Comparison of ENCODE assay signal across 12 cellular contexts in the genomic region with DNA sequence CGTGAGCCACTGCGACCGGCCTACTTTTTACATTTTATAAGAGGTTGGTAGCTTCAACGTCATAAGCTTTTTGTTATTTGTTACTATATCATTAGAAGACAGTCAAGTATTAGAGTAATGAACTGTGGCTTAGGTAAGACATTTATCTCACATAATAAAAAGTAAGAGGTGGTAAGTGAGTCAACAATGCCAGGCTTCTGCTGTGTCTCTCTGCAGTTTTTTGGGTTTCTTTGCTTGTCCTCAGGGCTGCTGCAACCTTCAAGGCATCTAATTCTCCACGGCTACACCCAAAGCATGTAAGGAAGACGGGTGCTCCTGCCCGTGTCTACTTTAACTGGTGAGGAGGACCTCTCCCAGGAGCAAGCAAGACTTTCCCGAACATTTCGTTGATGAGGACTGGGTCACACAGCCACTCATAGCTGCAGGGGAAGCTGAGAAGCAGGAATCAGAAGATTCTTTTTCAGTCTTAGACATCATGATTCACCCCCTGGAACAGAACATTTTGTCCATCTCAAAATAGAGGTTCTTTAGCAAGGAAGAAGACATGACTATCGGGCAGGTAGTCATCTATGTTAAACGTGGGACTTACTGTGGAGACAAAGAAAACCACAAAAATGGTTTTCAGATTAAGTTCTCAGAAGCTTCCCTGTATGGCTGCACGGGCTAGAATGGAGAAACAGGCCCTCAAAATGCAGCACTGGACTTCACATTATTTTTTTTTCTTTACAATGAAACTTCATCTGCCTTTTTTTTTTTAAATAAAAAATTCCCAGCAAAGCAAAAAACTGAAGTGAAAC. TPM values are rescaled to one million over a fixed set of nuclear protein-coding genes. Genes with fewer than 3 reads are reported as not detected.
DNase-seq lines count a peak whose midpoint lies in the region; ATAC-seq and TF ChIP-seq lines count a peak whose summit lies in the region.
"Had no signal": no experiment of that assay in that cellular context is flagged by ENCODE, and none has a peak within 500 bp of the region (broad histone marks: within the 10 kb centered on the region; RNA-seq: fewer than 3 reads in every experiment).

No MANE protein-coding gene starts in this region.

- H3K27me3 Mint-ChIP-seq in HFFc6 (ENCODE audit: insufficient read depth) (no peaks in the 10 kb centered on the region; the same call in 1 of the 2 replicates), WTC11 (ENCODE audit: low read depth) (no peaks in the 10 kb centered on the region)

- peak; percentile 6 for DNase-seq in EH (ENCODE audit: low read depth)
- peak; percentile 2 for DNase-seq in HFFc6
- no peak for DNase-seq in WTC11 (ENCODE audit: low spot score)
- DNase-seq in germinal center (ENCODE audit: low spot score) = peak; percentile 60
- no peak for DNase-seq in NCI-H345 (lab: John Stamatoyannopoulos, UW)
- no peak for DNase-seq in amniotic stem cell (lab: John Stamatoyannopoulos, UW)
- DNase-seq: mesenchymal stem cell; NCI-H748 treated with DMSO at 0.1 percent for 48 hours; stimulated activated CD4-positive, alpha-beta T cell treated with anti-CD3 and anti-CD28 coated beads, Interleukin-15, amount 100 ng/mL, for 24 hours had no signal

- H3K36me3 Mint-ChIP-seq in HFFc6 (ENCODE audit: low read depth) (no peaks in the 10 kb centered on the region), WTC11 (no peaks in the 10 kb centered on the region)

- ATAC-seq in WTC11 (no peak), GM19328 (IDR thresholded peaks at IDR 0.05; ENCODE audit: unreplicated experiment) (no peak), HG02642 (IDR thresholded peaks at IDR 0.05; ENCODE audit: poor library complexity, unreplicated experiment) (no peak)

- H3K27ac Mint-ChIP-seq in HFFc6 (peak overlapping the region; percentile 13; the same call in 1 of the 2 replicates), WTC11 (peak overlapping the region; percentile 65)

- TF ChIP-seq CTCF in HFFc6 (IDR thresholded peaks at IDR 0.05) (no peak), WTC11 (IDR thresholded peaks at IDR 0.05) (no peak)

- H3K4me3 Mint-ChIP-seq in HFFc6 (no peak overlapping the region), WTC11 (no peak overlapping the region)

- POLR2A ChIA-PET in WTC11 (lab: Charles Lee) = no interaction called here

- CTCF ChIA-PET in WTC11 (lab: Charles Lee) = no interaction called here

- peaks cover 43% of the 10 kb centered on the region for H3K4me1 Mint-ChIP-seq in HFFc6 (ENCODE audit: low read depth)
- peaks cover 23% of the 10 kb centered on the region for H3K4me1 Mint-ChIP-seq in WTC11

- H3K9me3 Mint-ChIP-seq in HFFc6 (no peaks in the 10 kb centered on the region), WTC11 (no peaks in the 10 kb centered on the region)

TF ChIP-seq in WTC11, 78 proteins besides CTCF, POLR2A, EP300 and RAD21:
- TF ChIP-seq KAT7 (CRISPR knock-in tag; IDR thresholded peaks at IDR 0.05; ENCODE audit: borderline replicate concordance) = no peak
- no peak for TF ChIP-seq SOX15 (CRISPR knock-in tag; IDR thresholded peaks at IDR 0.05)
- TF ChIP-seq SMAD4 (CRISPR knock-in tag; IDR thresholded peaks at IDR 0.05) = no peak

RNA-seq across cellular contexts. Expression of gene RHOH, which starts 13.0 kb away (rescaled TPM):
- total RNA-seq in HFFc6 (2021; fragmentation: NEBNext Ultra II Directional; extraction: Animal tissue kit (Norgen Biotek cat#: 25700)) = not detected
- total RNA-seq in WTC11 (2021) = 3.9 to 8.7 TPM (median 7.4 TPM) in 3 replicates
- total RNA-seq: HT1080 had no signal

Comparison
In these comparisons a context has a peak if more than half of its experiments do, and no peak if none do; other contexts are left out.
1. DNase-seq: peak in EH (single experiment), HFFc6 (single experiment) and germinal center (single experiment); none in WTC11 (single experiment), NCI-H345 (single experiment) and amniotic stem cell (single experiment).